Comparison of ENCODE assay signal across 29 cellular contexts in genomic region chr17:14541714-14542113, GRCh38.
"Had no signal": no experiment of that assay in that cellular context is flagged by ENCODE, and none has a peak within 500 bp of the region (broad histone marks: within the 10 kb centered on the region; RNA-seq: fewer than 3 reads in every experiment).

No MANE protein-coding gene starts in this region.

- H3K27me3 ChIP-seq: colonic mucosa, foreskin keratinocyte, gastrocnemius medialis, hepatocyte had no signal

- H3K79me2 ChIP-seq: hepatocyte had no signal

- DNase-seq: colonic mucosa; cortex of kidney; dermis blood vessel endothelial cell; dorsolateral prefrontal cortex; effector CD4-positive, alpha-beta T cell; effector CD8-positive, alpha-beta T cell; effector memory CD4-positive, alpha-beta T cell; effector memory CD8-positive, alpha-beta T cell; endodermal cell; erythroblast; esophagus squamous epithelium; foreskin fibroblast; foreskin keratinocyte; foreskin melanocyte; gastrocnemius medialis; glutamatergic neuron; head of caudate nucleus; heart left ventricle; heart right ventricle had no signal

- H3K36me3 ChIP-seq: colonic mucosa, esophagus muscularis mucosa, esophagus squamous epithelium, gastrocnemius medialis, gastroesophageal sphincter, heart left ventricle, heart right ventricle had no signal

- H3K4me3 Mint-ChIP-seq: dendritic cell treated with granulocyte-macrophage colony-stimulating factor and Interleukin-4, amounts not matched to agents 40 ng/mL and 50 ng/mL, for 4 days; effector memory CD8-positive, alpha-beta T cell; endodermal cell had no signal

- H3K4me1 ChIP-seq: colonic mucosa, esophagus muscularis mucosa, esophagus squamous epithelium, foreskin keratinocyte, gastrocnemius medialis, gastroesophageal sphincter, heart left ventricle, heart right ventricle had no signal

- H3K27ac ChIP-seq: colonic mucosa, coronary artery, dorsolateral prefrontal cortex, epithelial cell of prostate, esophagus muscularis mucosa, esophagus squamous epithelium, foreskin keratinocyte, gastrocnemius medialis, gastroesophageal sphincter, heart left ventricle, heart right ventricle, hepatocyte had no signal

- ATAC-seq: effector memory CD8-positive, alpha-beta T cell; esophagus mucosa; foreskin keratinocyte; gastrocnemius medialis; gastroesophageal sphincter; heart left ventricle; heart right ventricle had no signal

- H2AFZ ChIP-seq: hepatocyte had no signal

- H3K4me2 ChIP-seq: hepatocyte had no signal

- H3K27ac Mint-ChIP-seq: dendritic cell treated with granulocyte-macrophage colony-stimulating factor and Interleukin-4, amounts not matched to agents 40 ng/mL and 50 ng/mL, for 4 days; endodermal cell had no signal

- H3K9me3 Mint-ChIP-seq: effector memory CD8-positive, alpha-beta T cell had no signal

- FAIRE-seq: endometrium, endothelial cell of umbilical vein, frontal cortex had no signal

- H3K9me3 ChIP-seq: colonic mucosa, esophagus muscularis mucosa, esophagus squamous epithelium, gastrocnemius medialis had no signal

- H3K4me3 ChIP-seq: colonic mucosa, coronary artery, dorsolateral prefrontal cortex, esophagus muscularis mucosa, esophagus squamous epithelium, gastrocnemius medialis, gastroesophageal sphincter, heart left ventricle, heart right ventricle, hepatocyte had no signal

- H3K27me3 Mint-ChIP-seq: dendritic cell treated with granulocyte-macrophage colony-stimulating factor and Interleukin-4, amounts not matched to agents 40 ng/mL and 50 ng/mL, for 4 days had no signal
